In the genomic region with DNA sequence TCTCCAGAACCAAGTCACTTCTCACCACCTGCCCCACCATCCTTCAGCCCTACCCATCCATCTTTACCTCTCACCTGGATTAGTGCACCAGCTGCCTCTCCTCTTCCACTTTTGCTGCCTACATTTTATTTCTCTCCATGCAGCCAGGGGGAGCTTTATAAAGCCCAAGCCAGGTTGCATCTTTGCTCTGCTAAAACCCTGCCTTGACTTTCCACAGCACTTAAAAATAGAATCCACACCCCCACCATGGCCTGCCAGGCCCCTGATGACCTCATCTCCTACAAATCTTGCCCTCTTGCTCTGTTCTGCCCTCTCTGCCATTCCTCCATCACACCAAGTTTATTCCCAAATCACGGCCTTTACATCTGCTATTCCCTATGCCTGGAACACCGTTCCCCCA, we compare ENCODE assay signal across 1 cellular context.
TF ChIP-seq lines count a peak whose summit lies in the region.

No MANE protein-coding gene starts in this region.

TF ChIP-seq in H1, 55 proteins besides CTCF, POLR2A, EP300 and RAD21:
- TF ChIP-seq CREB1 (IDR thresholded peaks at IDR 0.05) (no peak), PHF8 (conservative IDR thresholded peaks at IDR 0.05; ENCODE audit: low read depth, low read length) (no peak), SP2 (IDR thresholded peaks at IDR 0.05; ENCODE audit: low read length) (no peak)
